ENCODE assay signal across 1 cellular context in genomic region chr16:89920723-89921122, GRCh38.
TF ChIP-seq lines count a peak whose summit lies in the region.

No MANE protein-coding gene starts in this region.

TF ChIP-seq in HepG2, 621 proteins besides CTCF, POLR2A, EP300 and RAD21 (continued from another document):
- TF ChIP-seq HMGXB3 (CRISPR knock-in tag; IDR thresholded peaks at IDR 0.05; ENCODE audit: borderline replicate concordance) (no peak), ZNF235 (CRISPR knock-in tag; IDR thresholded peaks at IDR 0.05; ENCODE audit: borderline replicate concordance) (0 out of 2 replicates have a peak, but pooled peaks have one; percentile 9), ZBTB21 (CRISPR knock-in tag; IDR thresholded peaks at IDR 0.05) (no peak), KDM4B (CRISPR knock-in tag; IDR thresholded peaks at IDR 0.05) (no peak), ZNF605 (CRISPR knock-in tag; IDR thresholded peaks at IDR 0.05) (peak; percentile 41; the same call in 1 of the 2 replicates), XBP1 (CRISPR knock-in tag; IDR thresholded peaks at IDR 0.05) (no peak), TFDP1 (CRISPR knock-in tag; IDR thresholded peaks at IDR 0.05; ENCODE audit: borderline replicate concordance) (no peak)
